Comparison of ENCODE assay signal across 8 cellular contexts in genomic region chr1:177948336-177948972, GRCh38. TPM values are rescaled to one million over a fixed set of nuclear protein-coding genes. Genes with fewer than 3 reads are reported as not detected.
A peak's percentile ranks its signal among the peaks of the same experiment; 100 is the strongest.
DNase-seq lines count a peak whose midpoint lies in the region; ATAC-seq and TF ChIP-seq lines count a peak whose summit lies in the region.

No MANE protein-coding gene starts in this region.

- H3K27ac Mint-ChIP-seq in Calu3 (ENCODE audit: unreplicated experiment): no peak overlapping the region
- H3K27ac Mint-ChIP-seq in WTC11: no peak overlapping the region

- WGBS in prostate gland: 17% methylated on average over 8 of the region's 8 CpGs

- no peak for TF ChIP-seq POLR2A in prostate gland (IDR thresholded peaks at IDR 0.05)

- CTCF ChIA-PET in Calu3 (lab: Charles Lee): interaction anchor here (0.5 to 1.2 kb wide), 6 partner anchors 25 to 362 kb away, joined by 3 to 5 read pairs (median 4); no protein-coding TSS in a partner anchor
- CTCF ChIA-PET in WTC11 (lab: Charles Lee): interaction anchor here (0.8 to 1.9 kb wide), 19 partner anchors 9 to 1051 kb away, joined by 3 to 8 read pairs (median 4); no protein-coding TSS in a partner anchor

- peak; percentile 58 for ATAC-seq in GM19023 (IDR thresholded peaks at IDR 0.05; ENCODE audit: unreplicated experiment)
- peak; percentile 90 for ATAC-seq in HG03103 (IDR thresholded peaks at IDR 0.05; ENCODE audit: low read depth, unreplicated experiment)
- peak; percentile 70 for ATAC-seq in WTC11

- no peak overlapping the region for H3K27ac ChIP-seq in prostate gland

- POLR2A ChIA-PET in WTC11 (lab: Charles Lee): interaction anchor here (0.6 kb wide), 1 partner anchor 98 kb away, joined by 3 read pairs; no protein-coding TSS in a partner anchor

- H3K9me3 ChIP-seq in prostate gland: no peaks in the 10 kb centered on the region

- H3K9me3 Mint-ChIP-seq in Calu3 (ENCODE audit: low read depth, unreplicated experiment) (no peaks in the 10 kb centered on the region), WTC11 (no peaks in the 10 kb centered on the region)

- DNase-seq in Calu3 (peak; percentile 74), NCI-H2171 treated with DMSO at 0.1 percent for 48 hours (lab: John Stamatoyannopoulos, UW) (peak; percentile 57), WTC11 (ENCODE audit: low spot score) (peak; percentile 58), head of caudate nucleus (peak; percentile 39 to 88 (median 74)), prostate gland (ENCODE audit: low spot score) (peak; percentile 38), NK-92 (lab: John Stamatoyannopoulos, UW; ENCODE audit: unreplicated experiment) (no peak)

- TF ChIP-seq CTCF in Calu3 (IDR thresholded peaks at IDR 0.05; ENCODE audit: unreplicated experiment): peak; percentile 93
- TF ChIP-seq CTCF in WTC11 (IDR thresholded peaks at IDR 0.05): peak; percentile 77
- peak; percentile 58 to 78 (median 72) for TF ChIP-seq CTCF in prostate gland (IDR thresholded peaks at IDR 0.05)

- H3K4me3 Mint-ChIP-seq in Calu3 (ENCODE audit: low read depth, unreplicated experiment) (no peak overlapping the region), WTC11 (no peak overlapping the region)

- intact Hi-C loops in Calu3 (cut with micrococcal nuclease; ENCODE audit: unreplicated experiment) (loop anchor here (1.0 to 5.0 kb wide), 4 partner anchors 84 to 381 kb away; no protein-coding TSS in a partner anchor), head of caudate nucleus (cut with DNase I) (loop anchor here (5.0 kb wide), 1 partner anchor 1051 kb away; no protein-coding TSS in a partner anchor), prostate gland (cut with DNase I) (loop anchor here (5.0 kb wide), 1 partner anchor 766 kb away; no protein-coding TSS in a partner anchor)

- H3K36me3 Mint-ChIP-seq in Calu3 (ENCODE audit: insufficient read depth, unreplicated experiment) (no peaks in the 10 kb centered on the region), WTC11 (no peaks in the 10 kb centered on the region)

- no peaks in the 10 kb centered on the region for H3K36me3 ChIP-seq in prostate gland

- no TSS peak for BruUV-seq in Calu3 (replicated peaks; lab: Mats Ljungman, UMichigan)

- H3K27me3 Mint-ChIP-seq in Calu3 (ENCODE audit: unreplicated experiment) (no peaks in the 10 kb centered on the region), WTC11 (ENCODE audit: low read depth) (no peaks in the 10 kb centered on the region)

- H3K4me1 Mint-ChIP-seq in Calu3 (ENCODE audit: low read depth, unreplicated experiment): no peaks in the 10 kb centered on the region
- H3K4me1 Mint-ChIP-seq in WTC11: peaks cover 30% of the 10 kb centered on the region

- H3K4me1 ChIP-seq in prostate gland (replicated peaks): no peaks in the 10 kb centered on the region

- no peak overlapping the region for H3K4me3 ChIP-seq in prostate gland

- no peaks in the 10 kb centered on the region for H3K27me3 ChIP-seq in prostate gland (replicated peaks; ENCODE audit: insufficient read depth)

TF ChIP-seq in WTC11, 78 proteins besides CTCF, POLR2A, EP300 and RAD21 (continues in another document):
- no peak for TF ChIP-seq STAT6 (CRISPR knock-in tag; conservative IDR thresholded peaks at IDR 0.05; ENCODE audit: low read depth)
- TF ChIP-seq ATF2 (CRISPR knock-in tag; IDR thresholded peaks at IDR 0.05; ENCODE audit: borderline replicate concordance, low read depth): no peak
- no peak for TF ChIP-seq SP1 (CRISPR knock-in tag; conservative IDR thresholded peaks at IDR 0.05)
- no peak for TF ChIP-seq CREB1 (CRISPR knock-in tag; IDR thresholded peaks at IDR 0.05)
- no peak for TF ChIP-seq E2F5 (CRISPR knock-in tag; IDR thresholded peaks at IDR 0.05)
- TF ChIP-seq ARID4B (CRISPR knock-in tag; IDR thresholded peaks at IDR 0.05; ENCODE audit: borderline replicate concordance): no peak
- no peak for TF ChIP-seq RORB (CRISPR knock-in tag; IDR thresholded peaks at IDR 0.05)
- TF ChIP-seq E2F1 (CRISPR knock-in tag; IDR thresholded peaks at IDR 0.05): no peak
- no peak for TF ChIP-seq ZNF423 (CRISPR knock-in tag; IDR thresholded peaks at IDR 0.05)
- no peak for TF ChIP-seq IRF1 (CRISPR knock-in tag; IDR thresholded peaks at IDR 0.05)

RNA-seq across cellular contexts. Expression of gene SEC16B, which starts 21.4 kb away (rescaled TPM):
- total RNA-seq in Calu3 (2022): 4.2 and 6.2 TPM in 2 replicates
- 0.90 to 1.7 TPM (median 0.92 TPM) in 3 replicates for total RNA-seq in WTC11 (2021)
- total RNA-seq in prostate gland: 1 to 10 TPM; 2.7 to 3.2 TPM
